Comparison of ENCODE assay signal across 1 cellular context in genomic region chr3:147318900-147319299, GRCh38.
TF ChIP-seq lines count a peak whose summit lies in the region.

No MANE protein-coding gene starts in this region.

TF ChIP-seq in HepG2, 621 proteins besides CTCF, POLR2A, EP300 and RAD21 (continued from another document):
- TF ChIP-seq REST (IDR thresholded peaks at IDR 0.05; ENCODE audit: borderline replicate concordance in 1 of 2, low read depth in 1 of 2, low read length in 2 of 2) = peak in 1 of 2 experiments; percentile 88; a peak in 3 of 4 replicates
